In the genomic region with DNA sequence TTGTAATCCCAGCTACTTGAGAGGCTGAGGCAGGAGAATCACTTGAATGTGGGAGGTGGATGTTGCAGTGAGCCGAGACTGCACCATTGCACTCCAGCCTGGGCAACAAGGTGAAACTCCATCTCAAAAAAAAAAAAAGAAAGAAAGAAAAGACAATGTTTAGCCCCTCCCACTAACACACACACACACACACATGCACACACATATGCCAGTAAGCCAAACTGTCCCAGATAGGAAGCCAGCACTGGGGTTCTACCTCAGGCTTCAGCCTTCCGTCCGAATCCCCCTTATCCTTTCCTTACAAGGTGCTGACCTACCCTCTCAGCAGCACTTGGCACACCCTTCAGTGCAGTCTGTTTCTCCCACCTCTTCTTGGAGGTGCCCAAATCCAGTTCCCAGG, we compare ENCODE assay signal across 26 cellular contexts. TPM values are rescaled to one million over a fixed set of nuclear protein-coding genes. Genes with fewer than 3 reads are reported as not detected.
DNase-seq lines count a peak whose midpoint lies in the region; ATAC-seq, FAIRE-seq and TF ChIP-seq lines count a peak whose summit lies in the region.
"Had no signal": no experiment of that assay in that cellular context is flagged by ENCODE, and none has a peak within 500 bp of the region (broad histone marks: within the 10 kb centered on the region; RNA-seq: fewer than 3 reads in every experiment).

No MANE protein-coding gene starts in this region.

- peak; percentile 44 for DNase-seq in DMS79 treated with DMSO at 0.1 percent for 48 hours (lab: John Stamatoyannopoulos, UW)
- DNase-seq in GM12878 (ENCODE audit: low read depth, low spot score): no peak
- no peak for DNase-seq in OCI-M1 (lab: John Stamatoyannopoulos, UW)
- DNase-seq in NCI-H1930 (lab: John Stamatoyannopoulos, UW): no peak
- no peak for DNase-seq in gastrocnemius medialis
- DNase-seq: ACHN; BE2C; C1 segment of cervical spinal cord; CD4-positive, CD25-positive, alpha-beta regulatory T cell; CD8-positive, alpha-beta memory T cell; COR-L47; DMS 273 treated with DMSO at 0.1 percent for 48 hours; DMS53; GDM1; Kasumi-1; KBM-7 had no signal

- POLR2A ChIA-PET in GM12878 (lab: Charles Lee): no interaction called here

- H3K4me2 ChIP-seq in GM12878 (ENCODE audit: control insufficient read depth, insufficient read depth): peak overlapping the region; percentile 21

- WGBS in GM12878 (ENCODE audit: insufficient coverage, insufficient replicate concordance, low lambda C conversion rate, missing lambda C conversion rate): 0% methylated on average over 3 of the region's 3 CpGs

- no peak for TF ChIP-seq RAD21 in GM12878 (IDR thresholded peaks at IDR 0.05; ENCODE audit: insufficient read depth, low read depth, low read length)

- ATAC-seq in GM21390 (IDR thresholded peaks at IDR 0.05; ENCODE audit: unreplicated experiment) (peak; percentile 23), HG02885 (IDR thresholded peaks at IDR 0.05; ENCODE audit: poor library complexity, unreplicated experiment) (peak; percentile 19), GM12878 (no peak), GM18520 (IDR thresholded peaks at IDR 0.05; ENCODE audit: unreplicated experiment) (no peak), gastrocnemius medialis (no peak)

- no TSS peak for BruUV-seq in GM12878 (replicated peaks; lab: Mats Ljungman, UMichigan)

- no peaks in the 10 kb centered on the region for H3K27me3 ChIP-seq in GM12878 (replicated peaks in 1 of 2; ENCODE audit: control insufficient read depth in 2 of 2, insufficient read depth in 2 of 2, low read length in 1 of 2)
- no peaks in the 10 kb centered on the region for H3K27me3 ChIP-seq in gastrocnemius medialis
- H3K27me3 ChIP-seq: BE2C had no signal

- intact Hi-C loops in GM12878 (cut with micrococcal nuclease; ENCODE audit: unreplicated experiment) (no loop called here), gastrocnemius medialis (cut with DNase I; ENCODE audit: low total_unique reads) (no loop called here)

- H3K9me3 ChIP-seq in GM12878 (replicated peaks; ENCODE audit: control insufficient read depth, insufficient read depth, low read length) (no peaks in the 10 kb centered on the region), gastrocnemius medialis (no peaks in the 10 kb centered on the region)
- H3K9me3 ChIP-seq: BE2C, HAP-1 had no signal

- H3K4me1 ChIP-seq in GM12878 (ENCODE audit: control insufficient read depth, insufficient read depth, low read length) (peaks cover 9% of the 10 kb centered on the region), gastrocnemius medialis (no peaks in the 10 kb centered on the region)
- H3K4me1 ChIP-seq: BE2C, HAP-1 had no signal

- no peak overlapping the region for H3K9ac ChIP-seq in GM12878 (ENCODE audit: control insufficient read depth, insufficient read depth, low read length)

- TF ChIP-seq POLR2A in GM12878 (IDR thresholded peaks at IDR 0.05; ENCODE audit: low read depth, low read length) (no peak), gastrocnemius medialis (IDR thresholded peaks at IDR 0.05) (no peak)

- no peak for TF ChIP-seq EP300 in GM12878 (IDR thresholded peaks at IDR 0.05; ENCODE audit: borderline replicate concordance in 1 of 2, control insufficient read depth in 1 of 2, low read depth in 2 of 2, low read length in 2 of 2)

- in situ Hi-C loops in GM12878 (cut with MboI) (no loop called here), gastrocnemius medialis (cut with MboI; ENCODE audit: low sequenced_read_pairs in 4 of 4) (loop anchor here in 1 of 4 donors (25.0 kb wide), 1 partner anchor 827 kb away; no protein-coding TSS in a partner anchor)

- FAIRE-seq in GM12878 (lab: Jason Lieb, UNC): no peak
- FAIRE-seq: A204.1, GM19239, HTR-8/SVneo had no signal

- no peak overlapping the region for H3K27ac ChIP-seq in GM12878 (ENCODE audit: control insufficient read depth, insufficient read depth)
- no peak overlapping the region for H3K27ac ChIP-seq in gastrocnemius medialis

- H3K4me3 ChIP-seq in GM12878 (no peak overlapping the region), gastrocnemius medialis (no peak overlapping the region)
- H3K4me3 ChIP-seq: HAP-1 had no signal

- no peaks in the 10 kb centered on the region for H3K36me3 ChIP-seq in GM12878 (ENCODE audit: control insufficient read depth in 2 of 2, insufficient read depth in 2 of 2, low read length in 1 of 2)
- no peaks in the 10 kb centered on the region for H3K36me3 ChIP-seq in gastrocnemius medialis
- H3K36me3 ChIP-seq: BE2C, HAP-1 had no signal

- TF ChIP-seq CTCF in GM12878 (IDR thresholded peaks at IDR 0.05 in 2 of 3, conservative IDR thresholded peaks at IDR 0.05 in 1 of 3; ENCODE audit: control insufficient read depth in 2 of 3, extremely low read depth in 1 of 3, insufficient read depth in 1 of 3, low read depth in 3 of 3, low read length in 3 of 3) (no peak), gastrocnemius medialis (IDR thresholded peaks at IDR 0.05 in 4 of 5, conservative IDR thresholded peaks at IDR 0.05 in 1 of 5) (no peak)

- no peaks in the 10 kb centered on the region for H3K79me2 ChIP-seq in GM12878 (ENCODE audit: control insufficient read depth, insufficient read depth, low read length)

- CTCF ChIA-PET in GM12878 (lab: Yijun Ruan, JAX): interaction anchor here (0.6 to 1.2 kb wide), 3 partner anchors 11 to 432 kb away, joined by 3 to 4 read pairs (median 3); no protein-coding TSS in a partner anchor

- no peak overlapping the region for H2AFZ ChIP-seq in GM12878 (ENCODE audit: control insufficient read depth, low read depth, low read length)

- RAD21 ChIA-PET in GM12878 (lab: Charles Lee; ENCODE audit: unreplicated experiment): no interaction called here

- H4K20me1 ChIP-seq in GM12878 (ENCODE audit: control insufficient read depth, insufficient read depth): no peaks in the 10 kb centered on the region

- SMC1A ChIA-PET in GM12878 (lab: Charles Lee; ENCODE audit: uncharacterized antibody, unreplicated experiment): no interaction called here

TF ChIP-seq in GM12878, 131 proteins besides CTCF, POLR2A, EP300 and RAD21 (continues in another document):
- no peak for TF ChIP-seq KDM1A (IDR thresholded peaks at IDR 0.05; ENCODE audit: borderline replicate concordance)

RNA-seq across cellular contexts. Expression of a gene that starts 8.7 kb away (rescaled TPM):
- total RNA-seq in GM12878 (2013; cell fraction: nucleolus; rRNA removed): not detected in 2 replicates
- total RNA-seq in GM12878 (2014; rRNA removed): not detected in 2 replicates
- total RNA-seq in GM12878 (2014; rRNA removed; fragmentation: Illumina TruSeq; extraction: Trizol): not detected in 2 replicates
- not detected in 2 replicates for total RNA-seq in GM12878 (2021)
- polyA plus RNA-seq in GM12878 (2011; ENCODE audit: low read depth): not detected
- not detected in 2 replicates for polyA plus RNA-seq in GM12878 (2011; rRNA removed)
- not detected in 2 replicates for polyA plus RNA-seq in GM12878 (2011; cell fraction: cytosol; rRNA removed)
- not detected in 2 replicates for polyA plus RNA-seq in GM12878 (2011; cell fraction: nucleus; rRNA removed)
- not detected in 2 replicates for polyA plus RNA-seq in GM12878 (2012)
- polyA plus RNA-seq in GM12878 (2014; fragmentation: Illumina TruSeq; extraction: Trizol): not detected in 2 replicates
- not detected for polyA plus RNA-seq in GM12878 (2014; fragmentation: Nextera tagmentation; extraction: Ambion mirVana)
- not detected in 2 replicates for polyA plus RNA-seq in GM12878 (2014; rRNA removed)
- not detected for polyA plus RNA-seq in GM12878 (2016; fragmentation: Nextera tagmentation; extraction: Ambion mirVana)
- polyA minus RNA-seq in GM12878 (2011; rRNA and poly(A)+ RNA removed): not detected in 2 replicates
- polyA minus RNA-seq in GM12878 (2011; cell fraction: cytosol; rRNA and poly(A)+ RNA removed): not detected in 2 replicates
- polyA minus RNA-seq in GM12878 (2011; cell fraction: nucleus; rRNA and poly(A)+ RNA removed): not detected in 2 replicates
- total RNA-seq in gastrocnemius medialis: not detected
- total RNA-seq: CD4-positive, CD25-positive, alpha-beta regulatory T cell; CD8-positive, alpha-beta memory T cell; Daoy; H4 had no signal
- polyA plus RNA-seq: CD4-positive, CD25-positive, alpha-beta regulatory T cell; CD8-positive, alpha-beta memory T cell; IgD-negative memory B cell had no signal

RNA-seq across cellular contexts. Expression of a gene that starts 35.8 kb away (rescaled TPM):
- total RNA-seq in GM12878 (2013; cell fraction: nucleolus; rRNA removed): 35.0 and 38.8 TPM in 2 replicates
- total RNA-seq in GM12878 (2014; rRNA removed) (36.6 and 37.0 TPM in 2 replicates), GM12878 (2014; rRNA removed; fragmentation: Illumina TruSeq; extraction: Trizol) (29.1 and 29.3 TPM in 2 replicates), GM12878 (2021) (99.8 and 103 TPM in 2 replicates), gastrocnemius medialis (10 to 100 TPM; 16.5 to 34.1 (median 22.0) TPM)
- 25.8 TPM for polyA plus RNA-seq in GM12878 (2011; ENCODE audit: low read depth)
- polyA plus RNA-seq in GM12878 (2011; rRNA removed) (45.5 and 60.7 TPM in 2 replicates), GM12878 (2014; fragmentation: Illumina TruSeq; extraction: Trizol) (65.4 and 67.5 TPM in 2 replicates), GM12878 (2014; fragmentation: Nextera tagmentation; extraction: Ambion mirVana) (10 to 100 TPM; 27.0 to 27.4 TPM), GM12878 (2014; rRNA removed) (48.3 and 52.4 TPM in 2 replicates), GM12878 (2016; fragmentation: Nextera tagmentation; extraction: Ambion mirVana) (10 to 100 TPM; 76.5 to 85.0 TPM)
- polyA plus RNA-seq in GM12878 (2011; cell fraction: cytosol; rRNA removed): 63.9 and 76.2 TPM in 2 replicates
- 56.8 and 74.2 TPM in 2 replicates for polyA plus RNA-seq in GM12878 (2011; cell fraction: nucleus; rRNA removed)
- polyA plus RNA-seq in GM12878 (2012): 50.9 and 57.4 TPM in 2 replicates
- polyA minus RNA-seq in GM12878 (2011; rRNA and poly(A)+ RNA removed): 99.0 and 105 TPM in 2 replicates
- 29.0 and 35.1 TPM in 2 replicates for polyA minus RNA-seq in GM12878 (2011; cell fraction: cytosol; rRNA and poly(A)+ RNA removed)
- polyA minus RNA-seq in GM12878 (2011; cell fraction: nucleus; rRNA and poly(A)+ RNA removed): 12.7 and 19.8 TPM in 2 replicates

RNA-seq across cellular contexts. Expression of a gene that starts 37.6 kb away (rescaled TPM):
- 0.52 TPM in 1 of 2 replicates, not detected in the other for total RNA-seq in GM12878 (2013; cell fraction: nucleolus; rRNA removed)
- total RNA-seq in GM12878 (2014; rRNA removed): not detected in 2 replicates
- total RNA-seq in GM12878 (2014; rRNA removed; fragmentation: Illumina TruSeq; extraction: Trizol): not detected in 2 replicates
- 0.08 and 0.46 TPM in 2 replicates for total RNA-seq in GM12878 (2021)
- not detected for polyA plus RNA-seq in GM12878 (2011; ENCODE audit: low read depth)
- polyA plus RNA-seq in GM12878 (2011; rRNA removed): not detected in 2 replicates
- not detected in 2 replicates for polyA plus RNA-seq in GM12878 (2011; cell fraction: cytosol; rRNA removed)
- polyA plus RNA-seq in GM12878 (2011; cell fraction: nucleus; rRNA removed): 0.10 TPM in 1 of 2 replicates, not detected in the other
- 0.22 TPM in 1 of 2 replicates, not detected in the other for polyA plus RNA-seq in GM12878 (2012)
- polyA plus RNA-seq in GM12878 (2014; fragmentation: Illumina TruSeq; extraction: Trizol): not detected in 2 replicates
- not detected for polyA plus RNA-seq in GM12878 (2014; fragmentation: Nextera tagmentation; extraction: Ambion mirVana)
- polyA plus RNA-seq in GM12878 (2014; rRNA removed): 0.03 TPM in 1 of 2 replicates, not detected in the other
- polyA plus RNA-seq in GM12878 (2016; fragmentation: Nextera tagmentation; extraction: Ambion mirVana): not detected
- polyA minus RNA-seq in GM12878 (2011; rRNA and poly(A)+ RNA removed): not detected in 2 replicates
- polyA minus RNA-seq in GM12878 (2011; cell fraction: cytosol; rRNA and poly(A)+ RNA removed): not detected in 2 replicates
- not detected in 2 replicates for polyA minus RNA-seq in GM12878 (2011; cell fraction: nucleus; rRNA and poly(A)+ RNA removed)
- 1 to 10 TPM; 1.7 to 6.3 (median 4.8) TPM for total RNA-seq in gastrocnemius medialis
- total RNA-seq: H4 had no signal

Comparison
In these comparisons a context has a peak if more than half of its experiments do, and no peak if none do; other contexts are left out.
1. ATAC-seq: peak in GM21390 (single experiment) and HG02885 (single experiment); none in GM12878 (single experiment), GM18520 (single experiment) and gastrocnemius medialis (0 of 2).